12 cellular contexts compared by ENCODE assay signal in genomic region chr15:95845862-95846515, GRCh38.
A peak's percentile ranks its signal among the peaks of the same experiment; 100 is the strongest.
DNase-seq lines count a peak whose midpoint lies in the region; ATAC-seq and TF ChIP-seq lines count a peak whose summit lies in the region.
"Had no signal": no experiment of that assay in that cellular context is flagged by ENCODE, and none has a peak within 500 bp of the region (broad histone marks: within the 10 kb centered on the region; RNA-seq: fewer than 3 reads in every experiment).

No MANE protein-coding gene starts in this region.

- no peak for TF ChIP-seq CTCF in brain microvascular endothelial cell (IDR thresholded peaks at IDR 0.05; ENCODE audit: low read depth, low read length, missing control alignments)
- no peak for TF ChIP-seq CTCF in tibial nerve (IDR thresholded peaks at IDR 0.05)

- peaks cover 14% of the 10 kb centered on the region for H3K4me1 Mint-ChIP-seq in activated CD8-positive, alpha-beta memory T cell treated with anti-CD3 and anti-CD28 coated beads, Interleukin-2, amount 10 ng/mL, durations not matched to agents 7 days and 5 days
- H3K4me1 Mint-ChIP-seq: IgD-negative memory B cell had no signal

- H3K9me3 Mint-ChIP-seq in activated CD8-positive, alpha-beta memory T cell treated with anti-CD3 and anti-CD28 coated beads, Interleukin-2, amount 10 ng/mL, durations not matched to agents 7 days and 5 days (ENCODE audit: low read depth): peaks cover 2% of the 10 kb centered on the region

- H3K36me3 Mint-ChIP-seq in activated CD8-positive, alpha-beta memory T cell treated with anti-CD3 and anti-CD28 coated beads, Interleukin-2, amount 10 ng/mL, durations not matched to agents 7 days and 5 days: peaks cover 1% of the 10 kb centered on the region
- H3K36me3 Mint-ChIP-seq: IgD-negative memory B cell had no signal

- H3K27ac Mint-ChIP-seq in activated CD8-positive, alpha-beta memory T cell treated with anti-CD3 and anti-CD28 coated beads, Interleukin-2, amount 10 ng/mL, durations not matched to agents 7 days and 5 days: peak overlapping the region; percentile 61
- H3K27ac Mint-ChIP-seq: IgD-negative memory B cell had no signal

- peaks cover 2% of the 10 kb centered on the region for H3K27me3 Mint-ChIP-seq in activated CD8-positive, alpha-beta memory T cell treated with anti-CD3 and anti-CD28 coated beads, Interleukin-2, amount 10 ng/mL, durations not matched to agents 7 days and 5 days
- H3K27me3 Mint-ChIP-seq: IgD-negative memory B cell had no signal

- H3K4me3 Mint-ChIP-seq in activated CD8-positive, alpha-beta memory T cell treated with anti-CD3 and anti-CD28 coated beads, Interleukin-2, amount 10 ng/mL, durations not matched to agents 7 days and 5 days: no peak overlapping the region

- H3K4me3 ChIP-seq in brain microvascular endothelial cell (ENCODE audit: low read depth, low read length) (no peak overlapping the region), tibial nerve (peak overlapping the region in 1 of 4 donors; percentile 12)
- H3K4me3 ChIP-seq: Peyer's patch had no signal

- TF ChIP-seq POLR2A in tibial nerve (IDR thresholded peaks at IDR 0.05): peak in 1 of 2 donors; percentile 32

- TF ChIP-seq EP300 in tibial nerve (IDR thresholded peaks at IDR 0.05): peak in 1 of 2 donors; percentile 95

- CTCF ChIA-PET in activated CD8-positive, alpha-beta memory T cell treated with anti-CD3 and anti-CD28 coated beads, Interleukin-2, amount 10 ng/mL, durations not matched to agents 7 days and 5 days (lab: Charles Lee): no interaction called here

- H3K9me3 ChIP-seq in tibial nerve: no peaks in the 10 kb centered on the region
- H3K9me3 ChIP-seq: Peyer's patch had no signal

- in situ Hi-C loops in brain microvascular endothelial cell (cut with HindIII; ENCODE audit: low pct_ligation_motif_present, low sequenced_read_pairs): no loop called here

- H3K36me3 ChIP-seq in brain microvascular endothelial cell (replicated peaks): no peaks in the 10 kb centered on the region
- H3K36me3 ChIP-seq in tibial nerve: no peaks in the 10 kb centered on the region
- H3K36me3 ChIP-seq: Peyer's patch had no signal

- ATAC-seq in activated CD8-positive, alpha-beta memory T cell treated with anti-CD3 and anti-CD28 coated beads, Interleukin-2, amount 10 ng/mL, durations not matched to agents 7 days and 5 days: no peak
- no peak for ATAC-seq in HG02763 (IDR thresholded peaks at IDR 0.05; ENCODE audit: unreplicated experiment)

- no peak for DNase-seq in activated CD8-positive, alpha-beta memory T cell treated with anti-CD3 and anti-CD28 coated beads, Interleukin-2, amount 10 ng/mL, durations not matched to agents 7 days and 5 days
- DNase-seq in activated CD8-positive, alpha-beta memory T cell treated with anti-CD3 and anti-CD28 coated beads, Interleukin-2, amount 50 U/mL, for 4 hours: no peak
- DNase-seq in brain microvascular endothelial cell: peak; percentile 35
- DNase-seq in iris pigment epithelial cell (ENCODE audit: low read depth): peak; percentile 90
- DNase-seq in tibial nerve (ENCODE audit: low spot score in 2 of 2): peak; percentile 28 to 36
- no peak for DNase-seq in COR-L47 (lab: John Stamatoyannopoulos, UW)
- no peak for DNase-seq in anterior cingulate cortex (lab: John Stamatoyannopoulos, UW)
- DNase-seq: DMS79 treated with DMSO at 0.1 percent for 48 hours; Peyer's patch; stimulated activated CD4-positive, alpha-beta T cell treated with anti-CD3 and anti-CD28 coated beads, Interleukin-4, amount 100 ng/mL, for 24 hours had no signal

- H3K27me3 ChIP-seq in brain microvascular endothelial cell (replicated peaks) (no peaks in the 10 kb centered on the region), tibial nerve (no peaks in the 10 kb centered on the region)
- H3K27me3 ChIP-seq: Peyer's patch had no signal

- no peak overlapping the region for H3K27ac ChIP-seq in brain microvascular endothelial cell
- H3K27ac ChIP-seq in tibial nerve: peak overlapping the region; percentile 71 to 95 (median 82)

- 21 to 30% methylated on average over 13 of the region's 13 CpGs for WGBS in tibial nerve, 2 donors

- peaks cover 0 to 55% (median 14%) of the 10 kb centered on the region in 4 donors for H3K4me1 ChIP-seq in tibial nerve
- H3K4me1 ChIP-seq: Peyer's patch had no signal

Comparison
In these comparisons a context has a peak if more than half of its experiments do, and no peak if none do; other contexts are left out.
1. DNase-seq: peak in brain microvascular endothelial cell (single experiment), iris pigment epithelial cell (single experiment) and tibial nerve (2 of 2); none in activated CD8-positive, alpha-beta memory T cell treated with anti-CD3 and anti-CD28 coated beads, Interleukin-2, amount 10 ng/mL, durations not matched to agents 7 days and 5 days (single experiment), activated CD8-positive, alpha-beta memory T cell treated with anti-CD3 and anti-CD28 coated beads, Interleukin-2, amount 50 U/mL, for 4 hours (single experiment), COR-L47 (single experiment) and anterior cingulate cortex (0 of 58).